In genomic region chr20:62367136-62367482, GRCh38 we compare ENCODE assay signal across 1 cellular context.
TF ChIP-seq lines count a peak whose summit lies in the region.

Gene LAMA5 (minus strand): TSS chr20:62367312. CDS start chr20:62367245, 67 bp downstream.

TF ChIP-seq in K562, 482 proteins besides CTCF, POLR2A, EP300 and RAD21 (continued from another document):
- TF ChIP-seq UBTF (IDR thresholded peaks at IDR 0.05; ENCODE audit: borderline replicate concordance in 1 of 2, low read depth in 2 of 2, low read length in 2 of 2) (peak in 1 of 2 experiments; percentile 70; a peak in 1 of 4 replicates), TAF1 (IDR thresholded peaks at IDR 0.05; ENCODE audit: control insufficient read depth, extremely low read depth, insufficient read depth, low read length, severe bottlenecking) (peak; percentile 69), KDM5B (IDR thresholded peaks at IDR 0.05; ENCODE audit: insufficient replicate concordance, low read depth, low read length) (peak; percentile 32), ZNF592 (IDR thresholded peaks at IDR 0.05) (0 out of 2 replicates have a peak, but pooled peaks have one; percentile 16), DACH1 (IDR thresholded peaks at IDR 0.05; ENCODE audit: partially characterized antibody) (no peak), GATAD2B (IDR thresholded peaks at IDR 0.05; ENCODE audit: borderline replicate concordance) (peak; percentile 75; the same call in 1 of the 2 replicates), CCNT2 (IDR thresholded peaks at IDR 0.05; ENCODE audit: borderline replicate concordance, extremely low read depth, insufficient read length, low read depth, low read length) (peak; percentile 18), POLR2AphosphoS5 (IDR thresholded peaks at IDR 0.05; ENCODE audit: control insufficient read depth, insufficient read depth, low read depth, low read length) (peak; percentile 40; the same call in 1 of the 2 replicates), ZNF740 (CRISPR knock-in tag; IDR thresholded peaks at IDR 0.05) (no peak), ZNF740 (tag; IDR thresholded peaks at IDR 0.05) (peak in 1 of 2 experiments; percentile 89; a peak in 2 of 4 replicates), ETS1 (conservative IDR thresholded peaks at IDR 0.05; ENCODE audit: control insufficient read depth, low read depth, low read length) (0 out of 2 replicates have a peak, but pooled peaks have one; percentile 7), ELF1 (tag; IDR thresholded peaks at IDR 0.05) (0 out of 2 replicates have a peak, but pooled peaks have one; percentile 19), SIN3B (IDR thresholded peaks at IDR 0.05; ENCODE audit: low read depth) (0 out of 2 replicates have a peak, but pooled peaks have one; percentile 44), TCFL5 (CRISPR knock-in tag; conservative IDR thresholded peaks at IDR 0.05) (no peak), VEZF1 (CRISPR knock-in tag; IDR thresholded peaks at IDR 0.05) (peak; percentile 86), ILK (tag; IDR thresholded peaks at IDR 0.05; ENCODE audit: borderline replicate concordance, low read depth) (no peak), CHD1 (IDR thresholded peaks at IDR 0.05; ENCODE audit: low read length) (peak; percentile 20), NONO (IDR thresholded peaks at IDR 0.05; ENCODE audit: low read depth in 2 of 2, low read length in 1 of 2) (peak in 1 of 2 experiments; percentile 84; a peak in 2 of 4 replicates), SNRNP70 (optimal IDR thresholded peaks at IDR 0.05; ENCODE audit: low read depth, low read length) (no peak), TBP (optimal IDR thresholded peaks at IDR 0.05; ENCODE audit: low read depth, low read length) (peak; percentile 44), RB1 (IDR thresholded peaks at IDR 0.05; ENCODE audit: low read depth) (peak; percentile 50; the same call in 1 of the 2 replicates), POLR2G (IDR thresholded peaks at IDR 0.05; ENCODE audit: low read depth, low read length) (peak; percentile 84)
